In the genomic region with DNA sequence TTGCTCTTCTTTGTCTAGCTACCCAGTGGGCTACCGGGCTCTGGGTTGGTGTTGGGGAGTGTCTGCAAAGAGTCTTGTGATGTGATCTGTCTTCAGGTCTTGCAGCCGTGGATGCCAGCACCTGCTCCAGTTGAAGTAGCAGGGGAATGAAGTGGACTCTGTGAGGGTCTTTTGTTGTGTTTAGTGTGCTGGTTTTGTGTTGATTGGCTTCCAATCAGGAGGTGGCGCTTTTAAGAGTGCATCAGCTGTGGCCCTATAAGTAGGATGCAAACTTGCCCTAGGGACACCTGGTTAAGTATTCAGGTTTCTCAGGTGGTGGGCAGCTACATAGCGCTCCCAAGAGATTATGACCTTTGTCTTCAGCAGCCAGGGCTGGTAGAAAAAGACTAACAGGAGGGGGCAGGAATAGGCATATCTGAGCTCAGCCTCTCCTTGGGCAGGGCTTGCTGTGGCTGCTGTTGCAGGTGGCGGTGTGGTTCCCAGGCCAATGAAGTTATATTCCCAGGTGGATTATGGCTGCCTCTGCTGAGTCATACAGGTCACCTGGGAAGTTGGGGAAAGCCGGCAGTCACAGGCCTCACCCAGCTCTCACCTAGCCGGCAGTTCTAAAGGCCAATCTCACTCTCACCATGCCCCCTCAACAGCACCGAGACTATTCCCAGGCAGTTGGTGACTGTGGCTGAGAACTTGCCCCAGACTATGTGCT, we compare ENCODE assay signal across 22 cellular contexts.
DNase-seq lines count a peak whose midpoint lies in the region; ATAC-seq and TF ChIP-seq lines count a peak whose summit lies in the region.
"Had no signal": no experiment of that assay in that cellular context is flagged by ENCODE, and none has a peak within 500 bp of the region (broad histone marks: within the 10 kb centered on the region; RNA-seq: fewer than 3 reads in every experiment).

No MANE protein-coding gene starts in this region.

- H3K4me3 ChIP-seq in HUES64 (ENCODE audit: low read length) (no peak overlapping the region), breast epithelium (no peak overlapping the region)
- H3K4me3 ChIP-seq: BLaER1, Peyer's patch, SJCRH30 had no signal

- ATAC-seq in GM18858 (IDR thresholded peaks at IDR 0.05; ENCODE audit: unreplicated experiment) = no peak
- no peak for ATAC-seq in GM21619 (IDR thresholded peaks at IDR 0.05; ENCODE audit: unreplicated experiment)
- ATAC-seq: T-cell had no signal

- H3K27me3 ChIP-seq in HUES64 (ENCODE audit: insufficient read depth, low read length) (no peaks in the 10 kb centered on the region), breast epithelium (no peaks in the 10 kb centered on the region)
- H3K27me3 ChIP-seq: BLaER1, Peyer's patch, SJCRH30 had no signal

- TF ChIP-seq POLR2A in breast epithelium (IDR thresholded peaks at IDR 0.05) = no peak

- no peak for TF ChIP-seq CTCF in breast epithelium (IDR thresholded peaks at IDR 0.05)

- H3K4me1 ChIP-seq in HUES64 (ENCODE audit: insufficient read depth, low read length) = peaks cover 21% of the 10 kb centered on the region
- H3K4me1 ChIP-seq in breast epithelium = no peaks in the 10 kb centered on the region
- H3K4me1 ChIP-seq: BLaER1, Peyer's patch, SJCRH30 had no signal

- intact Hi-C loops in breast epithelium (cut with DNase I; ENCODE audit: low total_unique reads) = no loop called here

- no peaks in the 10 kb centered on the region for H3K36me3 ChIP-seq in HUES64 (ENCODE audit: insufficient read depth, low read length)
- H3K36me3 ChIP-seq in breast epithelium = no peaks in the 10 kb centered on the region
- H3K36me3 ChIP-seq: BLaER1, Peyer's patch, SJCRH30 had no signal

- H3K9ac ChIP-seq in HUES64 (ENCODE audit: low read depth, low read length) = 0 out of 2 replicates have a peak overlapping the region, but pooled peaks have one; percentile 41
- H3K9ac ChIP-seq: BLaER1 had no signal

- H3K27ac ChIP-seq in HUES64 (ENCODE audit: low read depth, low read length) (peak overlapping the region; percentile 88), breast epithelium (no peak overlapping the region)
- H3K27ac ChIP-seq: BLaER1, Peyer's patch, SJCRH30 had no signal

- peak; percentile 21 for DNase-seq in NCI-H345 treated with DMSO at 0.1 percent for 48 hours (lab: John Stamatoyannopoulos, UW; ENCODE audit: unreplicated experiment)
- DNase-seq in iPS DF 19.7 (ENCODE audit: low read depth, low spot score) = peak; percentile 77
- no peak for DNase-seq in activated CD4-positive, alpha-beta T cell treated with anti-CD3 and anti-CD28 coated beads for 4 hours
- DNase-seq in breast epithelium (ENCODE audit: low spot score in 2 of 2) = no peak
- DNase-seq: CD4-positive, alpha-beta T cell; COR-L47; HCEC 1CT; Karpas-422; MV-4-11; NCI-H1105 treated with DMSO at 0.1 percent for 48 hours; NCI-H1694; NCI-H2081; NCI-H2227 treated with DMSO at 0.1 percent for 48 hours; NCI-H774; NK-92 treated with Interleukin-12 subunit alpha and Interleukin-12 subunit beta, amount 100 ng/mL, for 24 hours; Peyer's patch; SJCRH30; T-cell had no signal

- 68% methylated on average over 8 of the region's 8 CpGs for WGBS in HUES64

- H3K9me3 ChIP-seq in HUES64 (ENCODE audit: insufficient read depth, low read depth, low read length) (no peaks in the 10 kb centered on the region; the same call in 1 of the 2 replicates), breast epithelium (peaks cover 0 to 3% of the 10 kb centered on the region in 2 donors)
- H3K9me3 ChIP-seq: BLaER1, Peyer's patch, SJCRH30 had no signal

Comparison
In these comparisons a context has a peak if more than half of its experiments do, and no peak if none do; other contexts are left out.
1. DNase-seq: peak in NCI-H345 treated with DMSO at 0.1 percent for 48 hours (single experiment) and iPS DF 19.7 (single experiment); none in activated CD4-positive, alpha-beta T cell treated with anti-CD3 and anti-CD28 coated beads for 4 hours (0 of 2) and breast epithelium (0 of 2).